Comparison of ENCODE assay signal across 8 cellular contexts in genomic region chr6:79076881-79077641, GRCh38. TPM values are rescaled to one million over a fixed set of nuclear protein-coding genes. Genes with fewer than 3 reads are reported as not detected.
DNase-seq lines count a peak whose midpoint lies in the region; ATAC-seq and TF ChIP-seq lines count a peak whose summit lies in the region.

No MANE protein-coding gene starts in this region.

- H3K27ac Mint-ChIP-seq in T-cell (peak overlapping the region; percentile 89 to 94), progenitor cell of endocrine pancreas (peak overlapping the region; percentile 96)

- H3K27me3 ChIP-seq in left ventricle myocardium inferior (ENCODE audit: low read depth) (no peaks in the 10 kb centered on the region), upper lobe of right lung (no peaks in the 10 kb centered on the region)

- H3K4me1 ChIP-seq in left ventricle myocardium inferior (peaks cover 58% of the 10 kb centered on the region), upper lobe of right lung (peaks cover 39% of the 10 kb centered on the region)

- peaks cover 11% of the 10 kb centered on the region for H3K36me3 Mint-ChIP-seq in T-cell
- peaks cover 3% of the 10 kb centered on the region for H3K36me3 Mint-ChIP-seq in progenitor cell of endocrine pancreas (ENCODE audit: insufficient read depth)

- DNase-seq in NCI-H146 (lab: John Stamatoyannopoulos, UW), result peak; percentile 89
- DNase-seq in T-cell, result peak; percentile 76 to 92 (median 85)
- peak; percentile 94 for DNase-seq in amniotic epithelial cell (ENCODE audit: low read depth)
- peak; percentile 90 for DNase-seq in left ventricle myocardium inferior
- peak; percentile 80 for DNase-seq in progenitor cell of endocrine pancreas (ENCODE audit: low spot score, unreplicated experiment)
- DNase-seq in upper lobe of right lung, result peak; percentile 96

- intact Hi-C loops in left ventricle myocardium inferior (cut with micrococcal nuclease), result loop anchor here (5.0 kb wide), 1 partner anchor 155 kb away; the partner anchor contains the start of gene HMGN3
- intact Hi-C loops in upper lobe of right lung (cut with DNase I), result no loop called here

- peak; percentile 7 for TF ChIP-seq CTCF in left ventricle myocardium inferior (IDR thresholded peaks at IDR 0.05; ENCODE audit: borderline replicate concordance)
- TF ChIP-seq CTCF in progenitor cell of endocrine pancreas (IDR thresholded peaks at IDR 0.05; ENCODE audit: unreplicated experiment), result no peak
- no peak for TF ChIP-seq CTCF in upper lobe of right lung (IDR thresholded peaks at IDR 0.05)

- ATAC-seq in HG02870 (IDR thresholded peaks at IDR 0.05; ENCODE audit: unreplicated experiment), result peak; percentile 37
- peak; percentile 49 to 60 (median 58) for ATAC-seq in T-cell (replicated peaks in 1 of 4)
- peak; percentile 90 for ATAC-seq in upper lobe of right lung

- peaks cover 4 to 5% of the 10 kb centered on the region in 2 donors for H3K27me3 Mint-ChIP-seq in T-cell
- no peaks in the 10 kb centered on the region for H3K27me3 Mint-ChIP-seq in progenitor cell of endocrine pancreas

- H3K9me3 Mint-ChIP-seq in T-cell (no peaks in the 10 kb centered on the region), progenitor cell of endocrine pancreas (ENCODE audit: low read depth) (no peaks in the 10 kb centered on the region)

- peaks cover 8% of the 10 kb centered on the region for H3K36me3 ChIP-seq in left ventricle myocardium inferior
- H3K36me3 ChIP-seq in upper lobe of right lung, result no peaks in the 10 kb centered on the region

- H3K4me3 Mint-ChIP-seq in T-cell (peak overlapping the region; percentile 86 to 96 (median 88)), progenitor cell of endocrine pancreas (ENCODE audit: low read depth) (peak overlapping the region; percentile 81)

- H3K4me1 Mint-ChIP-seq in T-cell (peaks cover 51 to 58% (median 54%) of the 10 kb centered on the region in 3 donors), progenitor cell of endocrine pancreas (ENCODE audit: low read depth) (peaks cover 33% of the 10 kb centered on the region)

- POLR2A ChIA-PET in T-cell (lab: Charles Lee), result interaction anchor here in 1 of 2 donors (0.6 to 2.4 kb wide), 6 partner anchors 10 to 44 kb away, joined by 3 to 6 read pairs (median 5); no protein-coding TSS in a partner anchor

- peak overlapping the region; percentile 92 for H3K4me3 ChIP-seq in left ventricle myocardium inferior
- peak overlapping the region; percentile 72 for H3K4me3 ChIP-seq in upper lobe of right lung

- CTCF ChIA-PET in T-cell (lab: Charles Lee), result interaction anchor here (0.7 to 1.2 kb wide), 5 partner anchors 15 to 318 kb away, joined by 3 to 7 read pairs (median 5); no protein-coding TSS in a partner anchor

- peak; percentile 46 for TF ChIP-seq POLR2A in GM15510 (IDR thresholded peaks at IDR 0.05; ENCODE audit: borderline replicate concordance, extremely low read depth, insufficient read length)

- H3K9me3 ChIP-seq in left ventricle myocardium inferior (replicated peaks) (no peaks in the 10 kb centered on the region), upper lobe of right lung (no peaks in the 10 kb centered on the region)

- H3K27ac ChIP-seq in left ventricle myocardium inferior (replicated peaks), result peak overlapping the region; percentile 99
- peak overlapping the region; percentile 93 for H3K27ac ChIP-seq in upper lobe of right lung

RNA-seq across cellular contexts. Expression of gene PHIP, which starts 1.0 kb away (rescaled TPM):
- total RNA-seq in T-cell, result 10 to 100 TPM; 32.1 to 44.6 (median 33.5) TPM
- total RNA-seq in left ventricle myocardium inferior, result 13.0 TPM
- total RNA-seq in progenitor cell of endocrine pancreas, result 72.2 and 74.5 TPM in 2 replicates
- 32.0 TPM for total RNA-seq in upper lobe of right lung

Comparison
In these comparisons a context has a peak if more than half of its experiments do, and no peak if none do; other contexts are left out.
1. Peak in every context shown above with its lines: DNase-seq, ATAC-seq, H3K4me3 ChIP-seq and H3K27ac ChIP-seq.
2. ATAC-seq: peak in every context shown above with its lines; median percentile 90 in upper lobe of right lung; 58 in T-cell; 37 in HG02870.